In the genomic region with DNA sequence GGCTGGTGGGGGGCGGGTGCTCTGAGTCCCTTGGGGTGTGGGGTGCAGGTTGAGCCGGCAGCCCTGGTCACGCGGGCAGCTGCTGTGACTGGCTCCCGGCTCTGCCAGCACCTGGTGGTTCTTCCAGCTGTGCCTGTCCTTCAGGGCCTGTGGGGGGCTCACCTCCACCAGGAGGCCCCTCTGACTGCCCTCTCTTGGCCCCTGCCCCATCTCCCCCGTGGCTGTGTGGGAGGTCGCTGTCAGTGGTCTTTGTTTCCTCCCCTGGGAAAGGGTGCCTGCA, we compare ENCODE assay signal across 9 cellular contexts. TPM values are rescaled to one million over a fixed set of nuclear protein-coding genes. Genes with fewer than 3 reads are reported as not detected.
DNase-seq lines count a peak whose midpoint lies in the region; ATAC-seq and TF ChIP-seq lines count a peak whose summit lies in the region.
"Had no signal": no experiment of that assay in that cellular context is flagged by ENCODE, and none has a peak within 500 bp of the region (broad histone marks: within the 10 kb centered on the region; RNA-seq: fewer than 3 reads in every experiment).

No MANE protein-coding gene starts in this region.

- peaks cover 75% of the 10 kb centered on the region for H3K79me2 ChIP-seq in smooth muscle cell (ENCODE audit: low read depth)

- H2AFZ ChIP-seq in smooth muscle cell (ENCODE audit: low read depth): no peak overlapping the region

- 89% methylated on average over 6 of the region's 7 CpGs for WGBS in smooth muscle cell (ENCODE audit: low lambda C conversion rate)

- H3K4me3 ChIP-seq in HEK293 (ENCODE audit: low read depth, low read length) (no peak overlapping the region), left lung (peak overlapping the region in 1 of 2 donors; percentile 78), smooth muscle cell (peak overlapping the region; percentile 76)

- POLR2A ChIA-PET in HEK293 (lab: Yijun Ruan, JAX): no interaction called here

- no peak overlapping the region for H3K27ac ChIP-seq in HEK293 (ENCODE audit: extremely low read depth, low read depth, low read length)
- peak overlapping the region; percentile 77 to 84 for H3K27ac ChIP-seq in left lung
- peak overlapping the region; percentile 15 for H3K27ac ChIP-seq in smooth muscle cell (ENCODE audit: low read depth)

- H3K9me3 Mint-ChIP-seq in central memory CD8-positive, alpha-beta T cell: no peaks in the 10 kb centered on the region
- H3K9me3 Mint-ChIP-seq in activated T-cell treated with anti-CD3 and anti-CD28 coated beads, Interleukin-2, amount 50 U/mL, for 24 hours: no peaks in the 10 kb centered on the region
- H3K9me3 Mint-ChIP-seq: T-helper 1 cell treated with Interleukin-12 subunit alpha and Interleukin-12 subunit beta and Interleukin-4 antibody, amounts not matched to agents 30 μg/mL and 1 μg/mL, for 36 hours had no signal

- H3F3A ChIP-seq in smooth muscle cell (ENCODE audit: low read depth): peaks cover 11% of the 10 kb centered on the region

- H3K4me2 ChIP-seq in smooth muscle cell: peak overlapping the region; percentile 100

- H3K36me3 Mint-ChIP-seq in central memory CD8-positive, alpha-beta T cell (ENCODE audit: insufficient read depth): peaks cover 4% of the 10 kb centered on the region
- no peaks in the 10 kb centered on the region for H3K36me3 Mint-ChIP-seq in activated T-cell treated with anti-CD3 and anti-CD28 coated beads, Interleukin-2, amount 50 U/mL, for 24 hours (ENCODE audit: low read depth)

- no peaks in the 10 kb centered on the region for H3K27me3 Mint-ChIP-seq in central memory CD8-positive, alpha-beta T cell
- peaks cover 11% of the 10 kb centered on the region for H3K27me3 Mint-ChIP-seq in activated T-cell treated with anti-CD3 and anti-CD28 coated beads, Interleukin-2, amount 50 U/mL, for 24 hours

- no peaks in the 10 kb centered on the region for H3K36me3 ChIP-seq in HEK293 (ENCODE audit: control insufficient read depth in 2 of 2, insufficient read depth in 1 of 2, low read length in 2 of 2)
- no peaks in the 10 kb centered on the region for H3K36me3 ChIP-seq in left lung
- no peaks in the 10 kb centered on the region for H3K36me3 ChIP-seq in smooth muscle cell (ENCODE audit: low read depth)

- no peaks in the 10 kb centered on the region for H3K9me3 ChIP-seq in HEK293 (ENCODE audit: control insufficient read depth, insufficient read depth, low read depth, low read length)
- no peaks in the 10 kb centered on the region for H3K9me3 ChIP-seq in left lung
- H3K9me3 ChIP-seq in smooth muscle cell (replicated peaks; ENCODE audit: low read depth): no peaks in the 10 kb centered on the region

- DNase-seq in central memory CD8-positive, alpha-beta T cell (ENCODE audit: low spot score in 2 of 2): no peak
- DNase-seq in left lung (no peak), smooth muscle cell (lab: John Stamatoyannopoulos, UW; ENCODE audit: unreplicated experiment) (no peak), dermis blood vessel endothelial cell (no peak), iPS-NIHi7 (ENCODE audit: extremely low spot score) (no peak)
- no peak for DNase-seq in central memory CD4-positive, alpha-beta T cell
- no peak for DNase-seq in activated T-cell treated with anti-CD3 and anti-CD28 coated beads, Interleukin-2, amount 50 U/mL, for 24 hours

- H3K27me3 ChIP-seq in left lung: no peaks in the 10 kb centered on the region
- H3K27me3 ChIP-seq in smooth muscle cell (ENCODE audit: low read depth): no peaks in the 10 kb centered on the region

- no peak overlapping the region for H3K4me3 Mint-ChIP-seq in central memory CD8-positive, alpha-beta T cell
- no peak overlapping the region for H3K4me3 Mint-ChIP-seq in activated T-cell treated with anti-CD3 and anti-CD28 coated beads, Interleukin-2, amount 50 U/mL, for 24 hours
- H3K4me3 Mint-ChIP-seq: T-helper 1 cell treated with Interleukin-12 subunit alpha and Interleukin-12 subunit beta and Interleukin-4 antibody, amounts not matched to agents 30 μg/mL and 1 μg/mL, for 36 hours had no signal

- peaks cover 75% of the 10 kb centered on the region for H4K20me1 ChIP-seq in smooth muscle cell (ENCODE audit: low read depth)

- peak overlapping the region; percentile 29 for H3K27ac Mint-ChIP-seq in central memory CD8-positive, alpha-beta T cell (ENCODE audit: low read depth)
- H3K27ac Mint-ChIP-seq in activated T-cell treated with anti-CD3 and anti-CD28 coated beads, Interleukin-2, amount 50 U/mL, for 24 hours: no peak overlapping the region
- H3K27ac Mint-ChIP-seq: T-helper 1 cell treated with Interleukin-12 subunit alpha and Interleukin-12 subunit beta and Interleukin-4 antibody, amounts not matched to agents 30 μg/mL and 1 μg/mL, for 36 hours had no signal

- H3K4me1 Mint-ChIP-seq in central memory CD8-positive, alpha-beta T cell: peaks cover 18% of the 10 kb centered on the region
- peaks cover 5% of the 10 kb centered on the region for H3K4me1 Mint-ChIP-seq in activated T-cell treated with anti-CD3 and anti-CD28 coated beads, Interleukin-2, amount 50 U/mL, for 24 hours (ENCODE audit: low read depth)

- intact Hi-C loops in left lung (cut with DNase I): no loop called here

- H3K4me1 ChIP-seq in HEK293 (ENCODE audit: control insufficient read depth, insufficient read depth, low read length) (no peaks in the 10 kb centered on the region), left lung (peaks cover 53 to 82% of the 10 kb centered on the region in 2 donors), smooth muscle cell (ENCODE audit: low read depth) (peaks cover 40% of the 10 kb centered on the region)

- CTCF ChIA-PET in HEK293 (lab: Yijun Ruan, JAX): interaction anchor here (0.6 to 2.6 kb wide), 2 partner anchors 159 to 162 kb away, joined by 3 to 13 read pairs; no protein-coding TSS in a partner anchor

- ATAC-seq in central memory CD8-positive, alpha-beta T cell (replicated peaks; ENCODE audit: extremely low read depth, poor library complexity, severe bottlenecking): no peak
- no peak for ATAC-seq in left lung

- TF ChIP-seq CTCF in HEK293 (tag by site-specific recombination; IDR thresholded peaks at IDR 0.05): no peak
- TF ChIP-seq CTCF in left lung (IDR thresholded peaks at IDR 0.05): no peak
- no peak for TF ChIP-seq CTCF in smooth muscle cell (IDR thresholded peaks at IDR 0.05; ENCODE audit: borderline replicate concordance, insufficient read depth, poor library complexity, severe bottlenecking)

- no peak overlapping the region for H3K9ac ChIP-seq in smooth muscle cell (ENCODE audit: low read depth)

TF ChIP-seq in HEK293, 187 proteins besides CTCF, POLR2A, EP300 and RAD21:
- TF ChIP-seq ZNF639 (tag by site-specific recombination; IDR thresholded peaks at IDR 0.05): no peak
- no peak for TF ChIP-seq RBAK (tag by site-specific recombination; IDR thresholded peaks at IDR 0.05)
- peak; percentile 84 for TF ChIP-seq ZIC2 (tag by site-specific recombination; IDR thresholded peaks at IDR 0.05)
- TF ChIP-seq GLIS2 (tag by site-specific recombination; IDR thresholded peaks at IDR 0.05): peak; percentile 62; the same call in 1 of the 2 replicates
- TF ChIP-seq GLIS1 (tag by site-specific recombination; IDR thresholded peaks at IDR 0.05): peak; percentile 26; the same call in 1 of the 2 replicates

RNA-seq across cellular contexts. Expression of gene RXRA, which starts 3.3 kb away (rescaled TPM):
- total RNA-seq in left lung (10 to 100 TPM; 56.7 to 79.5 TPM), smooth muscle cell (8.9 and 13.7 TPM in 2 replicates), dermis blood vessel endothelial cell (23.3 and 31.7 TPM in 2 replicates)
- 23.1 and 25.3 TPM in 2 replicates for polyA plus RNA-seq in smooth muscle cell
